ENCODE assay signal across 17 cellular contexts in the genomic region with DNA sequence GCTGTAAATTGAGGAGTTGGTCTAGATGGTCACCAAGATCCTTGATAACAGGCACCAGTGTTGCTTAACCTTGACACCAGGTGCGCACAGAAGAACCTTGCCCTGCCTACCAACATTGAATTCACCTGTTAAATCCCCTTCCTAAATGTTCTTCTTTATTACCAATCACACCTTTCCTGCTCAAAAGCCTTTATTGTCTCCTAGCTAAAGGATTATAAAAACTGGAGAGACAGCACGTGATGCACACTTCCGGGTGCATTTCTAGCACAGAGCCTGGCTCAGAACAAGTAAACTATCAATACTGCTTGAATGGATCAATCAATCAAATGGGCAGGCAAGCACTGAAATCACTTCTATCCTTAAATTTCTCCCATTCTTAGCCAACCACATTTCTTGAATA. TPM values are rescaled to one million over a fixed set of nuclear protein-coding genes. Genes with fewer than 3 reads are reported as not detected.
DNase-seq lines count a peak whose midpoint lies in the region; ATAC-seq and TF ChIP-seq lines count a peak whose summit lies in the region.
"Had no signal": no experiment of that assay in that cellular context is flagged by ENCODE, and none has a peak within 500 bp of the region (broad histone marks: within the 10 kb centered on the region; RNA-seq: fewer than 3 reads in every experiment).

No MANE protein-coding gene starts in this region.

- intact Hi-C loops in colonic mucosa (cut with DNase I) = no loop called here
- intact Hi-C loops in mucosa of descending colon (cut with DNase I, micrococcal nuclease) = no loop called here
- intact Hi-C loops in gastrocnemius medialis (cut with DNase I; ENCODE audit: low total_unique reads) = no loop called here

- DNase-seq in colonic mucosa (peak; percentile 45), mucosa of descending colon (peak in 1 of 3 donors; percentile 64), gastrocnemius medialis (no peak), amygdala (lab: John Stamatoyannopoulos, UW) (no peak), caudate nucleus (lab: John Stamatoyannopoulos, UW) (no peak), NCI-H2081 (lab: John Stamatoyannopoulos, UW) (no peak)
- DNase-seq in natural killer cell treated with Interleukin-12 subunit alpha and Interleukin-12 subunit beta and Interleukin-15 and Interleukin-18, amount 100 ng/mL, for 72 hours (ENCODE audit: low spot score) = no peak
- DNase-seq: C1 segment of cervical spinal cord; Calu3; CD4-positive, alpha-beta memory T cell; COR-L47; DMS53; DND-41; HFFc6 had no signal

- H3K27ac Mint-ChIP-seq in natural killer cell treated with Interleukin-12 subunit alpha and Interleukin-12 subunit beta and Interleukin-15 and Interleukin-18, amount 100 ng/mL, for 72 hours = no peak overlapping the region
- H3K27ac Mint-ChIP-seq: CD4-positive, alpha-beta memory T cell; GM23338; HFFc6 had no signal

- TF ChIP-seq CTCF in colonic mucosa (IDR thresholded peaks at IDR 0.05) = no peak
- TF ChIP-seq CTCF in mucosa of descending colon (IDR thresholded peaks at IDR 0.05) = no peak
- TF ChIP-seq CTCF in gastrocnemius medialis (IDR thresholded peaks at IDR 0.05 in 4 of 5, conservative IDR thresholded peaks at IDR 0.05 in 1 of 5) = no peak

- H3K4me3 ChIP-seq in colonic mucosa (no peak overlapping the region), mucosa of descending colon (no peak overlapping the region), gastrocnemius medialis (no peak overlapping the region)
- H3K4me3 ChIP-seq: GM12878, GM23338, HAP-1 had no signal

- H3K9ac ChIP-seq in colonic mucosa (ENCODE audit: low read depth in 2 of 2, low read length in 2 of 2) = no peak overlapping the region

- TF ChIP-seq POLR2A in gastrocnemius medialis (IDR thresholded peaks at IDR 0.05) = no peak

- in situ Hi-C loops in gastrocnemius medialis (cut with MboI; ENCODE audit: low sequenced_read_pairs in 4 of 4) = no loop called here

- H3K27ac ChIP-seq in colonic mucosa (peak overlapping the region; percentile 42), gastrocnemius medialis (peak overlapping the region; percentile 95 to 96 (median 96)), caudate nucleus (ENCODE audit: low read depth, low read length) (no peak overlapping the region)

- ATAC-seq in mucosa of descending colon (peak; percentile 89), gastrocnemius medialis (no peak)
- ATAC-seq in natural killer cell treated with Interleukin-12 subunit alpha and Interleukin-12 subunit beta and Interleukin-15 and Interleukin-18, amount 100 ng/mL, for 72 hours = no peak
- ATAC-seq: GM12878, GM23338 had no signal

- H3K27me3 ChIP-seq in colonic mucosa (no peaks in the 10 kb centered on the region), gastrocnemius medialis (no peaks in the 10 kb centered on the region)

- no peaks in the 10 kb centered on the region for H3K4me1 Mint-ChIP-seq in natural killer cell treated with Interleukin-12 subunit alpha and Interleukin-12 subunit beta and Interleukin-15 and Interleukin-18, amount 100 ng/mL, for 72 hours (ENCODE audit: low read depth in 2 of 2)

- H3K9me3 ChIP-seq in colonic mucosa (no peaks in the 10 kb centered on the region), mucosa of descending colon (no peaks in the 10 kb centered on the region), gastrocnemius medialis (no peaks in the 10 kb centered on the region)
- H3K9me3 ChIP-seq: HAP-1 had no signal

- H3K4me3 Mint-ChIP-seq in natural killer cell treated with Interleukin-12 subunit alpha and Interleukin-12 subunit beta and Interleukin-15 and Interleukin-18, amount 100 ng/mL, for 72 hours = no peak overlapping the region
- H3K4me3 Mint-ChIP-seq: CD4-positive, alpha-beta memory T cell; GM23338; HFFc6 had no signal

- no peaks in the 10 kb centered on the region for H3K36me3 ChIP-seq in colonic mucosa
- no peaks in the 10 kb centered on the region for H3K36me3 ChIP-seq in mucosa of descending colon (ENCODE audit: low read depth)
- peaks cover 0 to 10% of the 10 kb centered on the region in 2 donors for H3K36me3 ChIP-seq in gastrocnemius medialis
- H3K36me3 ChIP-seq: HAP-1 had no signal

- H3K36me3 Mint-ChIP-seq in natural killer cell treated with Interleukin-12 subunit alpha and Interleukin-12 subunit beta and Interleukin-15 and Interleukin-18, amount 100 ng/mL, for 72 hours = no peaks in the 10 kb centered on the region

- H3K27me3 Mint-ChIP-seq in natural killer cell treated with Interleukin-12 subunit alpha and Interleukin-12 subunit beta and Interleukin-15 and Interleukin-18, amount 100 ng/mL, for 72 hours = no peaks in the 10 kb centered on the region
- H3K27me3 Mint-ChIP-seq: CD4-positive, alpha-beta memory T cell had no signal

- H3K9me3 Mint-ChIP-seq in natural killer cell treated with Interleukin-12 subunit alpha and Interleukin-12 subunit beta and Interleukin-15 and Interleukin-18, amount 100 ng/mL, for 72 hours = no peaks in the 10 kb centered on the region
- H3K9me3 Mint-ChIP-seq: CD4-positive, alpha-beta memory T cell; GM23338; HFFc6 had no signal

- H3K4me1 ChIP-seq in colonic mucosa = no peaks in the 10 kb centered on the region
- no peaks in the 10 kb centered on the region for H3K4me1 ChIP-seq in mucosa of descending colon (ENCODE audit: low read depth)
- H3K4me1 ChIP-seq in gastrocnemius medialis = peaks cover 79 to 90% of the 10 kb centered on the region in 2 donors

RNA-seq across cellular contexts. Expression of a gene that starts 56.3 kb away (rescaled TPM):
- 100 to 1,000 TPM in 1 of 2 donors, 10 to 100 TPM in 1; 62.6 to 132 TPM for total RNA-seq in colonic mucosa
- 1,000 to 10,000 TPM in 1 of 3 donors, 10 to 100 TPM in 2; 67.6 to 1,278 (median 86.0) TPM for total RNA-seq in mucosa of descending colon
- 1,000 to 10,000 TPM; 1,040 to 1,354 (median 1,121) TPM for total RNA-seq in gastrocnemius medialis
- total RNA-seq in natural killer cell treated with Interleukin-12 subunit alpha and Interleukin-12 subunit beta and Interleukin-15 and Interleukin-18, amount 100 ng/mL, for 72 hours = 10 to 100 TPM in 1 of 2 donors, 1 to 10 TPM in 1; 6.8 to 18.8 TPM
